In the genomic region with DNA sequence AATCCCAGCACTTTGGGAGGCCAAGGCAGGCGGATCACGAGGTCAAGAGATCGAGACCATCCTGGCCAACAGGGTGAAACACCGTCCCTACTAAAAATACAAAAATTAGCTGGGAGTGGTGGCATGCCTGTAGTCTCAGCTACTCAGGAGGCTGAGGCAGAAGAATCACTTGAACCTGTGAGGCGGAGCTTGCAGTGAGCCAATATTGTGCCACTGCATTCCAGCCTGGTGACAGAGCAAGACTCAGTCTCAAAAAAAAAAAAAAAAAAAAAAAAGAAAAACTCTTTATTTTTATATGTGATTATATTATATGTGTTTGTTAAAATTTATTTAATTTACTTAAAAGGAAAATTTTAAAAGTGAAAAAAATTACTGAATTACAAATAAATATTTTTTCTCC, we compare ENCODE assay signal across 6 cellular contexts. TPM values are rescaled to one million over a fixed set of nuclear protein-coding genes. Genes with fewer than 3 reads are reported as not detected.
DNase-seq lines count a peak whose midpoint lies in the region; TF ChIP-seq lines count a peak whose summit lies in the region.
"Not testable (repeated sequence)": the region's sequence is repeated elsewhere in the genome, so short reads cannot be mapped to it uniquely, and the experiment has no call there.

No MANE protein-coding gene starts in this region.

- H3K27me3 ChIP-seq in PC-9 (ENCODE audit: insufficient read depth, low read depth); trophoblast cell (ENCODE audit: insufficient read depth, low read length): not testable (repeated sequence)

- POLR2A ChIA-PET in PC-9 (lab: Charles Lee; ENCODE audit: unreplicated experiment): not testable (repeated sequence)

- not testable (repeated sequence) for H2BK12ac ChIP-seq in trophoblast cell (ENCODE audit: low read length)

- not testable (repeated sequence) for H3K23ac ChIP-seq in trophoblast cell (ENCODE audit: low read length)

- H3K4me3 Mint-ChIP-seq in HFFc6: not testable (repeated sequence)

- not testable (repeated sequence) for H3K79me1 ChIP-seq in trophoblast cell (ENCODE audit: low read length)

- H4K91ac ChIP-seq in trophoblast cell (ENCODE audit: low read depth, low read length): not testable (repeated sequence)

- not testable (repeated sequence) for H3F3A ChIP-seq in PC-9 (ENCODE audit: insufficient read depth, low read depth)

- not testable (repeated sequence) for BruUV-seq in PC-9 (replicated peaks; lab: Mats Ljungman, UMichigan)

- H3K79me2 ChIP-seq in PC-9 (ENCODE audit: low read depth); trophoblast cell (ENCODE audit: control insufficient read depth, insufficient read depth, low read length, poor library complexity): not testable (repeated sequence)

- not testable (repeated sequence) for H3K27ac ChIP-seq in PC-9; trophoblast cell (ENCODE audit: low read depth, low read length)
- H3K27ac ChIP-seq in VCaP: peak overlapping the region; percentile 26

- no CpG with 5 or more reads among the region's 5 CpGs for WGBS in trophoblast cell (ENCODE audit: extremely low coverage, insufficient coverage, insufficient read length)

- not testable (repeated sequence) for H2BK5ac ChIP-seq in trophoblast cell (ENCODE audit: low read depth, low read length, poor library complexity)

- not testable (repeated sequence) for TF ChIP-seq CTCF in HFFc6 (IDR thresholded peaks at IDR 0.05); PC-9 (conservative IDR thresholded peaks at IDR 0.05); VCaP (conservative IDR thresholded peaks at IDR 0.05)

- not testable (repeated sequence) for H3K4me2 ChIP-seq in PC-9; trophoblast cell (ENCODE audit: low read length)

- CTCF ChIA-PET in PC-9 (lab: Charles Lee): interaction anchor here (0.6 kb wide), 3 partner anchors 35 to 121 kb away, joined by 3 to 10 read pairs (median 3); no protein-coding TSS in a partner anchor

- not testable (repeated sequence) for H3K18ac ChIP-seq in trophoblast cell (ENCODE audit: low read length)

- not testable (repeated sequence) for H3K27me3 Mint-ChIP-seq in HFFc6 (ENCODE audit: insufficient read depth)

- not testable (repeated sequence) for H4K20me1 ChIP-seq in PC-9 (ENCODE audit: insufficient read depth)

- not testable (repeated sequence) for H3K9me3 ChIP-seq in PC-9 (ENCODE audit: insufficient read depth, low read depth); trophoblast cell (ENCODE audit: insufficient read depth, low read depth, low read length)

- H3K9ac ChIP-seq in trophoblast cell (ENCODE audit: low read length): not testable (repeated sequence)

- not testable (repeated sequence) for H4K12ac ChIP-seq in trophoblast cell (ENCODE audit: low read depth, low read length)

- H3K9me2 ChIP-seq in PC-9 (ENCODE audit: insufficient read depth): not testable (repeated sequence)

- 0 out of 2 replicates have a peak overlapping the region, but pooled peaks have one; percentile 60 for H2AFZ ChIP-seq in PC-9
- H2AFZ ChIP-seq in trophoblast cell (ENCODE audit: insufficient read depth, low read length, poor library complexity): not testable (repeated sequence)

- not testable (repeated sequence) for H2BK120ac ChIP-seq in trophoblast cell (ENCODE audit: insufficient read depth, low read length, poor library complexity)

- not testable (repeated sequence) for H3K4me3 ChIP-seq in PC-9; trophoblast cell (ENCODE audit: low read depth, low read length)

- H3K4me1 Mint-ChIP-seq in HFFc6 (ENCODE audit: low read depth): peaks cover 20% of the 10 kb centered on the region; the same call in 1 of the 2 replicates

- not testable (repeated sequence) for H3K9me3 Mint-ChIP-seq in HFFc6

- H3K4me1 ChIP-seq in PC-9 (replicated peaks; ENCODE audit: insufficient read depth); trophoblast cell (ENCODE audit: control insufficient read depth in 1 of 2, insufficient read depth in 2 of 2, low read length in 2 of 2): not testable (repeated sequence)

- H4K8ac ChIP-seq in trophoblast cell (ENCODE audit: low read depth, low read length): not testable (repeated sequence)

- intact Hi-C loops in PC-9 (cut with micrococcal nuclease; ENCODE audit: unreplicated experiment): loop anchor here (10.0 kb wide), 2 partner anchors 214 to 1334 kb away; partner anchors contain the start of genes GAS5 and ZBTB37

- H3K4ac ChIP-seq in trophoblast cell (ENCODE audit: low read depth, low read length): not testable (repeated sequence)

- not testable (repeated sequence) for H3K27ac Mint-ChIP-seq in HFFc6

- H2AK5ac ChIP-seq in trophoblast cell (ENCODE audit: low read length): not testable (repeated sequence)

- not testable (repeated sequence) for H3K14ac ChIP-seq in trophoblast cell (ENCODE audit: low read length)

- DNase-seq in EL: peak; percentile 32
- DNase-seq in HFFc6: peak; percentile 3
- peak in 1 of 2 experiments; percentile 9 for DNase-seq in PC-9
- DNase-seq in kidney tubule cell (ENCODE audit: low spot score): peak; percentile 8
- DNase-seq in trophoblast cell: peak; percentile 50 to 62

- H3K36me3 ChIP-seq in PC-9 (ENCODE audit: low read depth); trophoblast cell (ENCODE audit: control insufficient read depth in 1 of 2, insufficient read depth in 2 of 2, low read length in 2 of 2): not testable (repeated sequence)

- H3K36me3 Mint-ChIP-seq in HFFc6 (ENCODE audit: low read depth): not testable (repeated sequence)

RNA-seq across cellular contexts. Expression of gene RC3H1, which starts 56.8 kb away (rescaled TPM):
- 10 to 100 TPM; 21.9 to 28.2 (median 23.3) TPM for total RNA-seq in HFFc6 (2021; fragmentation: NEBNext Ultra II Directional; extraction: Animal tissue kit (Norgen Biotek cat#: 25700))
- 25.2 and 29.5 TPM in 2 replicates for total RNA-seq in PC-9 (2021)
- polyA plus RNA-seq in trophoblast cell (2013): 15.5 and 15.7 TPM in 2 replicates
